ENCODE assay signal across 22 cellular contexts in the genomic region with DNA sequence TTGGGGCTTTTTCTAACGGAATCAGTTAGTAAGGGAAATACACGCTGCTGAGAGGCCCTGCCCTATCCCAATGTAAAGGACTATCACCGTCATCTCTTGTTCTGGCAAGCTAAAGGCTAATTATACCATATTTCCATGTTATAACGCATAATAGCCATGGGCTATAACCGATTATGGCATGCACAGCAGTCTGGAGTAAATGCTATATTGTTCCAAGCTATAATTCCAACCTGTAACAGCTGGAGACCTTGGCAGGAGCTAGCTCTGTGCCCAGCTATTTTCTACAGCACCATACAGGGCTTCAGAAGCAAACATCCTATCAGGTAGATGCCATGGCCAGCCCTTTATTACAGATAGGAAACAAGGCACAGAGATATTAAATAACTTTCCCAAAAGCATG. TPM values are rescaled to one million over a fixed set of nuclear protein-coding genes. Genes with fewer than 3 reads are reported as not detected.
A peak's percentile ranks its signal among the peaks of the same experiment; 100 is the strongest.
DNase-seq lines count a peak whose midpoint lies in the region; ATAC-seq, FAIRE-seq and TF ChIP-seq lines count a peak whose summit lies in the region.
"Had no signal": no experiment of that assay in that cellular context is flagged by ENCODE, and none has a peak within 500 bp of the region (broad histone marks: within the 10 kb centered on the region; RNA-seq: fewer than 3 reads in every experiment).

No MANE protein-coding gene starts in this region.

- TF ChIP-seq CTCF in OCI-LY7 (conservative IDR thresholded peaks at IDR 0.05; ENCODE audit: low read length) (no peak), hepatocyte (IDR thresholded peaks at IDR 0.05; ENCODE audit: poor library complexity) (no peak)
- TF ChIP-seq CTCF in CD8-positive, alpha-beta T cell (IDR thresholded peaks at IDR 0.05) = no peak
- TF ChIP-seq CTCF in CD4-positive, alpha-beta T cell (IDR thresholded peaks at IDR 0.05) = no peak

- FAIRE-seq in GM12891 (lab: Jason Lieb, UNC) = peak; percentile 51

- H3K9me3 ChIP-seq in OCI-LY7 (ENCODE audit: low read length) = peaks cover 10% of the 10 kb centered on the region; the same call in 1 of the 2 replicates
- no peaks in the 10 kb centered on the region for H3K9me3 ChIP-seq in hepatocyte (ENCODE audit: low read depth)
- no peaks in the 10 kb centered on the region for H3K9me3 ChIP-seq in subcutaneous abdominal adipose tissue (ENCODE audit: control insufficient read depth in 5 of 5, low read length in 5 of 5)
- H3K9me3 ChIP-seq in CD8-positive, alpha-beta T cell (ENCODE audit: low read length) = no peaks in the 10 kb centered on the region
- H3K9me3 ChIP-seq in CD4-positive, alpha-beta T cell (ENCODE audit: control insufficient read depth, low read length) = no peaks in the 10 kb centered on the region

- H3K4me3 Mint-ChIP-seq in CD8-positive, alpha-beta T cell = no peak overlapping the region
- no peak overlapping the region for H3K4me3 Mint-ChIP-seq in CD4-positive, alpha-beta T cell
- H3K4me3 Mint-ChIP-seq: brain; immature natural killer cell; natural killer cell treated with Interleukin-12 subunit alpha and Interleukin-12 subunit beta and Interleukin-15 and Interleukin-18, amount 100 ng/mL, for 72 hours; T-helper 1 cell treated with Interleukin-12 subunit alpha and Interleukin-12 subunit beta and Interleukin-4 antibody, amounts not matched to agents 30 μg/mL and 1 μg/mL, for 36 hours had no signal

- H2AFZ ChIP-seq in OCI-LY7 (ENCODE audit: low read length) (no peak overlapping the region), hepatocyte (no peak overlapping the region)

- no peaks in the 10 kb centered on the region for H3K27me3 Mint-ChIP-seq in CD8-positive, alpha-beta T cell (ENCODE audit: low read depth)
- H3K27me3 Mint-ChIP-seq in CD4-positive, alpha-beta T cell = no peaks in the 10 kb centered on the region
- H3K27me3 Mint-ChIP-seq: natural killer cell treated with Interleukin-12 subunit alpha and Interleukin-12 subunit beta and Interleukin-15 and Interleukin-18, amount 100 ng/mL, for 72 hours had no signal

- H3K9ac ChIP-seq in subcutaneous abdominal adipose tissue (ENCODE audit: low read length in 5 of 5) = peak overlapping the region in 1 of 5 donors; percentile 29

- H3K4me1 Mint-ChIP-seq in CD8-positive, alpha-beta T cell (ENCODE audit: low read depth) = peaks cover 42% of the 10 kb centered on the region
- peaks cover 78% of the 10 kb centered on the region for H3K4me1 Mint-ChIP-seq in CD4-positive, alpha-beta T cell (ENCODE audit: low read depth)

- POLR2A ChIA-PET in OCI-LY7 (lab: Charles Lee) = interaction anchor here (0.9 to 2.5 kb wide), 4 partner anchors 9 to 48 kb away, joined by 3 to 6 read pairs (median 3); no protein-coding TSS in a partner anchor
- POLR2A ChIA-PET in CD8-positive, alpha-beta T cell (lab: Charles Lee) = interaction anchor here (0.6 to 1.5 kb wide), 3 partner anchors 9 to 37 kb away, joined by 3 read pairs; no protein-coding TSS in a partner anchor
- POLR2A ChIA-PET in CD4-positive, alpha-beta T cell (lab: Charles Lee) = interaction anchor here (1.1 kb wide), 1 partner anchor 27 kb away, joined by 3 read pairs; no protein-coding TSS in a partner anchor

- peaks cover 10% of the 10 kb centered on the region for H3K36me3 Mint-ChIP-seq in CD8-positive, alpha-beta T cell
- H3K36me3 Mint-ChIP-seq in CD4-positive, alpha-beta T cell (ENCODE audit: low read depth) = peaks cover 8% of the 10 kb centered on the region
- H3K36me3 Mint-ChIP-seq: brain had no signal

- no peak for TF ChIP-seq POLR2A in GM12891 (IDR thresholded peaks at IDR 0.05; ENCODE audit: low read depth, low read length)

- no peak for DNase-seq in GM12891 (ENCODE audit: insufficient read length, low spot score)
- no peak for DNase-seq in OCI-LY7 (ENCODE audit: low spot score)
- no peak for DNase-seq in hepatocyte (ENCODE audit: low spot score)
- no peak for DNase-seq in dermis blood vessel endothelial cell
- DNase-seq in CD8-positive, alpha-beta T cell = no peak
- DNase-seq in activated T-cell treated with anti-CD3 and anti-CD28 coated beads, Interleukin-2, amount 50 U/mL, for 48 hours = no peak
- no peak for DNase-seq in CD4-positive, alpha-beta T cell
- DNase-seq: activated CD4-positive, alpha-beta T cell treated with anti-CD3 and anti-CD28 coated beads, Interleukin-2, amount 50 U/mL, for 48 hours; activated T-cell treated with anti-CD3 and anti-CD28 coated beads, Interleukin-2, amount 50 U/mL, for 1 hour; H7; immature natural killer cell; MM.1S; NCI-H524; SIG-M5; stimulated activated CD4-positive, alpha-beta T cell treated with anti-CD3 and anti-CD28 coated beads, Interleukin-12 subunit alpha, Interleukin-12 subunit beta, amount 100 ng/mL, for 4 hours; WERI-Rb-1 had no signal

- no peaks in the 10 kb centered on the region for H4K20me1 ChIP-seq in OCI-LY7 (ENCODE audit: insufficient read depth, low read length)
- H4K20me1 ChIP-seq in hepatocyte (ENCODE audit: insufficient read depth, poor library complexity, severe bottlenecking) = no peaks in the 10 kb centered on the region

- no peak for ATAC-seq in CD8-positive, alpha-beta T cell
- no peak for ATAC-seq in CD4-positive, alpha-beta T cell (ENCODE audit: poor library complexity)
- ATAC-seq: activated naive CD4-positive, alpha-beta T cell treated with anti-CD3 and anti-CD28 coated beads, Interleukin-2, amount 50 U/mL, for 72 hours; natural killer cell treated with Interleukin-12 subunit alpha and Interleukin-12 subunit beta and Interleukin-15 and Interleukin-18, amount 100 ng/mL, for 72 hours had no signal

- peaks cover 15% of the 10 kb centered on the region; the same call in 1 of the 2 replicates for H3K79me2 ChIP-seq in OCI-LY7 (ENCODE audit: insufficient read depth, low read depth, low read length)
- no peaks in the 10 kb centered on the region for H3K79me2 ChIP-seq in hepatocyte

- intact Hi-C loops in OCI-LY7 (cut with micrococcal nuclease; ENCODE audit: unreplicated experiment) = no loop called here
- intact Hi-C loops in CD8-positive, alpha-beta T cell (cut with DNase I, micrococcal nuclease) = no loop called here
- intact Hi-C loops in CD4-positive, alpha-beta T cell (cut with DNase I, micrococcal nuclease) = no loop called here

- H3K4me1 ChIP-seq in OCI-LY7 (ENCODE audit: insufficient read depth, low read length, poor library complexity, severe bottlenecking) = peaks cover 68% of the 10 kb centered on the region
- peaks cover 10% of the 10 kb centered on the region for H3K4me1 ChIP-seq in hepatocyte (ENCODE audit: insufficient read depth)
- peaks cover 18 to 66% (median 47%) of the 10 kb centered on the region in 5 donors for H3K4me1 ChIP-seq in subcutaneous abdominal adipose tissue (ENCODE audit: control insufficient read depth in 5 of 5, insufficient read depth in 5 of 5, low read length in 5 of 5)
- H3K4me1 ChIP-seq in CD8-positive, alpha-beta T cell (ENCODE audit: insufficient read depth, low read length) = peaks cover 10% of the 10 kb centered on the region

- H3K4me3 ChIP-seq in OCI-LY7 (ENCODE audit: low read depth, low read length, poor library complexity, severe bottlenecking) (no peak overlapping the region), hepatocyte (no peak overlapping the region), subcutaneous abdominal adipose tissue (ENCODE audit: low read depth in 1 of 5, low read length in 5 of 5) (no peak overlapping the region)
- no peak overlapping the region for H3K4me3 ChIP-seq in CD8-positive, alpha-beta T cell (ENCODE audit: low read depth, low read length)

- H3K27me3 ChIP-seq in hepatocyte = no peaks in the 10 kb centered on the region
- no peaks in the 10 kb centered on the region for H3K27me3 ChIP-seq in subcutaneous abdominal adipose tissue (ENCODE audit: control insufficient read depth in 5 of 5, insufficient read depth in 4 of 5, low read length in 5 of 5)
- no peaks in the 10 kb centered on the region for H3K27me3 ChIP-seq in CD8-positive, alpha-beta T cell (ENCODE audit: insufficient read depth, low read length)
- no peaks in the 10 kb centered on the region for H3K27me3 ChIP-seq in CD4-positive, alpha-beta T cell (ENCODE audit: control insufficient read depth, insufficient read depth, low read length)

- H3K36me3 ChIP-seq in OCI-LY7 (ENCODE audit: insufficient read depth, low read length) (peaks cover 16% of the 10 kb centered on the region; the same call in 1 of the 2 replicates), hepatocyte (replicated peaks; ENCODE audit: insufficient read depth, low read depth) (no peaks in the 10 kb centered on the region), subcutaneous abdominal adipose tissue (ENCODE audit: control insufficient read depth in 5 of 5, insufficient read depth in 5 of 5, low read length in 5 of 5) (peaks cover 0 to 5% (median 0%) of the 10 kb centered on the region in 5 donors)
- no peaks in the 10 kb centered on the region for H3K36me3 ChIP-seq in CD8-positive, alpha-beta T cell (ENCODE audit: insufficient read depth, low read length)
- H3K36me3 ChIP-seq: WERI-Rb-1 had no signal

- no TSS peak for BruUV-seq in OCI-LY7 (replicated peaks; lab: Mats Ljungman, UMichigan)

- 89% methylated on average over 5 of the region's 5 CpGs for WGBS in hepatocyte (ENCODE audit: low lambda C conversion rate, missing lambda C conversion rate)

- CTCF ChIA-PET in OCI-LY7 (lab: Charles Lee; ENCODE audit: unreplicated experiment) = interaction anchor here (1.2 kb wide), 1 partner anchor 48 kb away, joined by 3 read pairs; no protein-coding TSS in a partner anchor
- CTCF ChIA-PET in CD8-positive, alpha-beta T cell (lab: Charles Lee) = interaction anchor here (0.9 to 2.5 kb wide), 4 partner anchors 10 to 48 kb away, joined by 3 to 9 read pairs (median 4); no protein-coding TSS in a partner anchor
- CTCF ChIA-PET in CD4-positive, alpha-beta T cell (lab: Charles Lee) = no interaction called here

- H3K4me2 ChIP-seq in OCI-LY7 (ENCODE audit: low read length) (peak overlapping the region; percentile 65), hepatocyte (no peak overlapping the region)

- H3K27ac ChIP-seq in OCI-LY7 (ENCODE audit: low read depth, low read length, poor library complexity, severe bottlenecking) = no peak overlapping the region
- H3K27ac ChIP-seq in hepatocyte = peak overlapping the region; percentile 88
- peak overlapping the region; percentile 84 for H3K27ac ChIP-seq in subcutaneous abdominal adipose tissue (ENCODE audit: low read depth, low read length)
- H3K27ac ChIP-seq in CD8-positive, alpha-beta T cell (ENCODE audit: low read depth, low read length) = no peak overlapping the region
- no peak overlapping the region for H3K27ac ChIP-seq in CD4-positive, alpha-beta T cell (ENCODE audit: low read depth, low read length)
- H3K27ac ChIP-seq: WERI-Rb-1 had no signal

- H3K9me2 ChIP-seq in OCI-LY7 (ENCODE audit: insufficient read depth, low read length) = no peaks in the 10 kb centered on the region
- H3K9me2 ChIP-seq in hepatocyte (replicated peaks; ENCODE audit: insufficient read depth) = no peaks in the 10 kb centered on the region

- no peaks in the 10 kb centered on the region for H3K9me3 Mint-ChIP-seq in CD8-positive, alpha-beta T cell
- no peaks in the 10 kb centered on the region for H3K9me3 Mint-ChIP-seq in CD4-positive, alpha-beta T cell
- H3K9me3 Mint-ChIP-seq: immature natural killer cell had no signal

- H3K27ac Mint-ChIP-seq in CD8-positive, alpha-beta T cell = no peak overlapping the region
- no peak overlapping the region for H3K27ac Mint-ChIP-seq in CD4-positive, alpha-beta T cell
- H3K27ac Mint-ChIP-seq: progenitor cell of endocrine pancreas had no signal

RNA-seq across cellular contexts. Expression of a gene that starts 26.3 kb away (rescaled TPM):
- polyA plus RNA-seq in GM12891 (2012; ENCODE audit: low read depth, missing spikeins) = 2.6 TPM
- total RNA-seq in OCI-LY7 (2014; rRNA removed; shearing (Covaris generic)) = 0.26 and 0.60 TPM in 2 replicates
- total RNA-seq in OCI-LY7 (2022) (4.1 and 4.5 TPM in 2 replicates), hepatocyte (2.0 and 2.4 TPM in 2 replicates), dermis blood vessel endothelial cell (15.5 and 33.6 TPM in 2 replicates)
- 0.16 and 1.3 TPM in 2 replicates for polyA plus RNA-seq in hepatocyte
- total RNA-seq in CD8-positive, alpha-beta T cell = 10 to 100 TPM; 18.5 to 19.7 TPM
- 10 to 100 TPM; 29.4 to 31.4 TPM for total RNA-seq in CD4-positive, alpha-beta T cell

RNA-seq across cellular contexts. Expression of a gene that starts 44.7 kb away (rescaled TPM):
- polyA plus RNA-seq in GM12891 (2012; ENCODE audit: low read depth, missing spikeins) = 35.0 TPM
- total RNA-seq in OCI-LY7 (2014; rRNA removed; shearing (Covaris generic)) = 59.6 and 68.2 TPM in 2 replicates
- total RNA-seq in OCI-LY7 (2022) (78.4 and 82.6 TPM in 2 replicates), hepatocyte (50.0 and 63.5 TPM in 2 replicates), dermis blood vessel endothelial cell (50.2 and 56.9 TPM in 2 replicates)
- 94.5 and 105 TPM in 2 replicates for polyA plus RNA-seq in hepatocyte
- 10 to 100 TPM; 13.7 to 15.2 TPM for total RNA-seq in CD8-positive, alpha-beta T cell
- 10 to 100 TPM; 11.3 to 11.9 TPM for total RNA-seq in CD4-positive, alpha-beta T cell

Comparison
In these comparisons a context has a peak if more than half of its experiments do, and no peak if none do; other contexts are left out.
1. H3K27ac ChIP-seq: peak in hepatocyte (single experiment) and subcutaneous abdominal adipose tissue (single experiment); none in OCI-LY7 (single experiment), CD8-positive, alpha-beta T cell (single experiment) and CD4-positive, alpha-beta T cell (single experiment).